1 cellular context compared by ENCODE assay signal in the genomic region with DNA sequence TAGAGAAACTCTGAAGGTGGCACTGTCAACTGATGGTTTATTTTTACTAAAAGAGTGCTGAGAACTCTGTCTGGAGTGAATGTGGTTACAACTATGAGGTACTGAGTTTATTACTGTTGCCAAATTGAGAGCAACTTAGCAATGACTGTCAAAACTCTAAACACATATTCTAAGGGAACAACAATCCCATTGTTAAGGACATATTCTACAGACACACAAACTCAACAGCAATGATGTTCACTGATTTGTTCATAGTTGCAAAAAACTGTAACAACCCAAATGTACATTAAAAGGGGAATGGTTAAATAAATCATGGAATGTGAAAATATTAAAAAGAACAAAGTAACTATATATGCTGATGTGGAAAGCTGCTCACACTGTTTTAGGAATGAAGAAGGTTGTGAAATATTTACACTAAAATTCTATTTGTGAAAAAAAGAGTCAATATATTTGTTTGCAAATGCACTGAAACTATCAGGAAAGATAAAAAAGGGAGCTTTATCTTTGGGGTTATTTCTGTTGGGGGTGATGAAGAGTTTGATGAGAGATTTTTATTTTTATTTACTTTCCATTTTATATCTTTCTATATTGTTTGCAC.
A peak's percentile ranks its signal among the peaks of the same experiment; 100 is the strongest.
TF ChIP-seq lines count a peak whose summit lies in the region.

No MANE protein-coding gene starts in this region.

TF ChIP-seq in HepG2, 621 proteins besides CTCF, POLR2A, EP300 and RAD21 (continued from another document):
- TF ChIP-seq, protein P1, sequence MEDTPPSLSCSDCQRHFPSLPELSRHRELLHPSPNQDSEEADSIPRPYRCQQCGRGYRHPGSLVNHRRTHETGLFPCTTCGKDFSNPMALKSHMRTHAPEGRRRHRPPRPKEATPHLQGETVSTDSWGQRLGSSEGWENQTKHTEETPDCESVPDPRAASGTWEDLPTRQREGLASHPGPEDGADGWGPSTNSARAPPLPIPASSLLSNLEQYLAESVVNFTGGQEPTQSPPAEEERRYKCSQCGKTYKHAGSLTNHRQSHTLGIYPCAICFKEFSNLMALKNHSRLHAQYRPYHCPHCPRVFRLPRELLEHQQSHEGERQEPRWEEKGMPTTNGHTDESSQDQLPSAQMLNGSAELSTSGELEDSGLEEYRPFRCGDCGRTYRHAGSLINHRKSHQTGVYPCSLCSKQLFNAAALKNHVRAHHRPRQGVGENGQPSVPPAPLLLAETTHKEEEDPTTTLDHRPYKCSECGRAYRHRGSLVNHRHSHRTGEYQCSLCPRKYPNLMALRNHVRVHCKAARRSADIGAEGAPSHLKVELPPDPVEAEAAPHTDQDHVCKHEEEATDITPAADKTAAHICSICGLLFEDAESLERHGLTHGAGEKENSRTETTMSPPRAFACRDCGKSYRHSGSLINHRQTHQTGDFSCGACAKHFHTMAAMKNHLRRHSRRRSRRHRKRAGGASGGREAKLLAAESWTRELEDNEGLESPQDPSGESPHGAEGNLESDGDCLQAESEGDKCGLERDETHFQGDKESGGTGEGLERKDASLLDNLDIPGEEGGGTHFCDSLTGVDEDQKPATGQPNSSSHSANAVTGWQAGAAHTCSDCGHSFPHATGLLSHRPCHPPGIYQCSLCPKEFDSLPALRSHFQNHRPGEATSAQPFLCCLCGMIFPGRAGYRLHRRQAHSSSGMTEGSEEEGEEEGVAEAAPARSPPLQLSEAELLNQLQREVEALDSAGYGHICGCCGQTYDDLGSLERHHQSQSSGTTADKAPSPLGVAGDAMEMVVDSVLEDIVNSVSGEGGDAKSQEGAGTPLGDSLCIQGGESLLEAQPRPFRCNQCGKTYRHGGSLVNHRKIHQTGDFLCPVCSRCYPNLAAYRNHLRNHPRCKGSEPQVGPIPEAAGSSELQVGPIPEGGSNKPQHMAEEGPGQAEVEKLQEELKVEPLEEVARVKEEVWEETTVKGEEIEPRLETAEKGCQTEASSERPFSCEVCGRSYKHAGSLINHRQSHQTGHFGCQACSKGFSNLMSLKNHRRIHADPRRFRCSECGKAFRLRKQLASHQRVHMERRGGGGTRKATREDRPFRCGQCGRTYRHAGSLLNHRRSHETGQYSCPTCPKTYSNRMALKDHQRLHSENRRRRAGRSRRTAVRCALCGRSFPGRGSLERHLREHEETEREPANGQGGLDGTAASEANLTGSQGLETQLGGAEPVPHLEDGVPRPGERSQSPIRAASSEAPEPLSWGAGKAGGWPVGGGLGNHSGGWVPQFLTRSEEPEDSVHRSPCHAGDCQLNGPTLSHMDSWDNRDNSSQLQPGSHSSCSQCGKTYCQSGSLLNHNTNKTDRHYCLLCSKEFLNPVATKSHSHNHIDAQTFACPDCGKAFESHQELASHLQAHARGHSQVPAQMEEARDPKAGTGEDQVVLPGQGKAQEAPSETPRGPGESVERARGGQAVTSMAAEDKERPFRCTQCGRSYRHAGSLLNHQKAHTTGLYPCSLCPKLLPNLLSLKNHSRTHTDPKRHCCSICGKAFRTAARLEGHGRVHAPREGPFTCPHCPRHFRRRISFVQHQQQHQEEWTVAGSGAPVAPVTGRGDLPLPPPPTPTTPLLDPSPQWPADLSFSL (CRISPR knock-in tag; IDR thresholded peaks at IDR 0.05) = peak; percentile 31; the same call in 1 of the 2 replicates
- no peak for TF ChIP-seq CENPX (CRISPR knock-in tag; IDR thresholded peaks at IDR 0.05)
- peak; percentile 60; the same call in 1 of the 2 replicates for TF ChIP-seq CEBPG (CRISPR knock-in tag; IDR thresholded peaks at IDR 0.05)
- no peak for TF ChIP-seq FOXP1 (IDR thresholded peaks at IDR 0.05)
- TF ChIP-seq FOXP1 (CRISPR knock-in tag; IDR thresholded peaks at IDR 0.05) = peak; percentile 41; the same call in 1 of the 2 replicates
- TF ChIP-seq IRF2 (CRISPR knock-in tag; IDR thresholded peaks at IDR 0.05) = no peak
- TF ChIP-seq SOX13 (IDR thresholded peaks at IDR 0.05) = no peak
- TF ChIP-seq SOX13 (CRISPR knock-in tag; conservative IDR thresholded peaks at IDR 0.05 in 1 of 2, IDR thresholded peaks at IDR 0.05 in 1 of 2) = peak in 1 of 2 experiments; percentile 34; a peak in 1 of 4 replicates
- TF ChIP-seq, protein P2, sequence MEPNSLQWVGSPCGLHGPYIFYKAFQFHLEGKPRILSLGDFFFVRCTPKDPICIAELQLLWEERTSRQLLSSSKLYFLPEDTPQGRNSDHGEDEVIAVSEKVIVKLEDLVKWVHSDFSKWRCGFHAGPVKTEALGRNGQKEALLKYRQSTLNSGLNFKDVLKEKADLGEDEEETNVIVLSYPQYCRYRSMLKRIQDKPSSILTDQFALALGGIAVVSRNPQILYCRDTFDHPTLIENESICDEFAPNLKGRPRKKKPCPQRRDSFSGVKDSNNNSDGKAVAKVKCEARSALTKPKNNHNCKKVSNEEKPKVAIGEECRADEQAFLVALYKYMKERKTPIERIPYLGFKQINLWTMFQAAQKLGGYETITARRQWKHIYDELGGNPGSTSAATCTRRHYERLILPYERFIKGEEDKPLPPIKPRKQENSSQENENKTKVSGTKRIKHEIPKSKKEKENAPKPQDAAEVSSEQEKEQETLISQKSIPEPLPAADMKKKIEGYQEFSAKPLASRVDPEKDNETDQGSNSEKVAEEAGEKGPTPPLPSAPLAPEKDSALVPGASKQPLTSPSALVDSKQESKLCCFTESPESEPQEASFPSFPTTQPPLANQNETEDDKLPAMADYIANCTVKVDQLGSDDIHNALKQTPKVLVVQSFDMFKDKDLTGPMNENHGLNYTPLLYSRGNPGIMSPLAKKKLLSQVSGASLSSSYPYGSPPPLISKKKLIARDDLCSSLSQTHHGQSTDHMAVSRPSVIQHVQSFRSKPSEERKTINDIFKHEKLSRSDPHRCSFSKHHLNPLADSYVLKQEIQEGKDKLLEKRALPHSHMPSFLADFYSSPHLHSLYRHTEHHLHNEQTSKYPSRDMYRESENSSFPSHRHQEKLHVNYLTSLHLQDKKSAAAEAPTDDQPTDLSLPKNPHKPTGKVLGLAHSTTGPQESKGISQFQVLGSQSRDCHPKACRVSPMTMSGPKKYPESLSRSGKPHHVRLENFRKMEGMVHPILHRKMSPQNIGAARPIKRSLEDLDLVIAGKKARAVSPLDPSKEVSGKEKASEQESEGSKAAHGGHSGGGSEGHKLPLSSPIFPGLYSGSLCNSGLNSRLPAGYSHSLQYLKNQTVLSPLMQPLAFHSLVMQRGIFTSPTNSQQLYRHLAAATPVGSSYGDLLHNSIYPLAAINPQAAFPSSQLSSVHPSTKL (CRISPR knock-in tag; IDR thresholded peaks at IDR 0.05) = 0 out of 2 replicates have a peak, but pooled peaks have one; percentile 33
- TF ChIP-seq SOX6 (IDR thresholded peaks at IDR 0.05) = no peak
- TF ChIP-seq SOX6 (CRISPR knock-in tag; IDR thresholded peaks at IDR 0.05) = peak; percentile 38; the same call in 1 of the 2 replicates
- TF ChIP-seq SAP130 (CRISPR knock-in tag; IDR thresholded peaks at IDR 0.05; ENCODE audit: low read depth) = peak; percentile 19; the same call in 1 of the 2 replicates
- TF ChIP-seq, protein P3, sequence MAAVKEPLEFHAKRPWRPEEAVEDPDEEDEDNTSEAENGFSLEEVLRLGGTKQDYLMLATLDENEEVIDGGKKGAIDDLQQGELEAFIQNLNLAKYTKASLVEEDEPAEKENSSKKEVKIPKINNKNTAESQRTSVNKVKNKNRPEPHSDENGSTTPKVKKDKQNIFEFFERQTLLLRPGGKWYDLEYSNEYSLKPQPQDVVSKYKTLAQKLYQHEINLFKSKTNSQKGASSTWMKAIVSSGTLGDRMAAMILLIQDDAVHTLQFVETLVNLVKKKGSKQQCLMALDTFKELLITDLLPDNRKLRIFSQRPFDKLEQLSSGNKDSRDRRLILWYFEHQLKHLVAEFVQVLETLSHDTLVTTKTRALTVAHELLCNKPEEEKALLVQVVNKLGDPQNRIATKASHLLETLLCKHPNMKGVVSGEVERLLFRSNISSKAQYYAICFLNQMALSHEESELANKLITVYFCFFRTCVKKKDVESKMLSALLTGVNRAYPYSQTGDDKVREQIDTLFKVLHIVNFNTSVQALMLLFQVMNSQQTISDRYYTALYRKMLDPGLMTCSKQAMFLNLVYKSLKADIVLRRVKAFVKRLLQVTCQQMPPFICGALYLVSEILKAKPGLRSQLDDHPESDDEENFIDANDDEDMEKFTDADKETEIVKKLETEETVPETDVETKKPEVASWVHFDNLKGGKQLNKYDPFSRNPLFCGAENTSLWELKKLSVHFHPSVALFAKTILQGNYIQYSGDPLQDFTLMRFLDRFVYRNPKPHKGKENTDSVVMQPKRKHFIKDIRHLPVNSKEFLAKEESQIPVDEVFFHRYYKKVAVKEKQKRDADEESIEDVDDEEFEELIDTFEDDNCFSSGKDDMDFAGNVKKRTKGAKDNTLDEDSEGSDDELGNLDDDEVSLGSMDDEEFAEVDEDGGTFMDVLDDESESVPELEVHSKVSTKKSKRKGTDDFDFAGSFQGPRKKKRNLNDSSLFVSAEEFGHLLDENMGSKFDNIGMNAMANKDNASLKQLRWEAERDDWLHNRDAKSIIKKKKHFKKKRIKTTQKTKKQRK (IDR thresholded peaks at IDR 0.05; ENCODE audit: low read length) = no peak
- no peak for TF ChIP-seq WIZ (CRISPR knock-in tag; IDR thresholded peaks at IDR 0.05)
